In the genomic region with DNA sequence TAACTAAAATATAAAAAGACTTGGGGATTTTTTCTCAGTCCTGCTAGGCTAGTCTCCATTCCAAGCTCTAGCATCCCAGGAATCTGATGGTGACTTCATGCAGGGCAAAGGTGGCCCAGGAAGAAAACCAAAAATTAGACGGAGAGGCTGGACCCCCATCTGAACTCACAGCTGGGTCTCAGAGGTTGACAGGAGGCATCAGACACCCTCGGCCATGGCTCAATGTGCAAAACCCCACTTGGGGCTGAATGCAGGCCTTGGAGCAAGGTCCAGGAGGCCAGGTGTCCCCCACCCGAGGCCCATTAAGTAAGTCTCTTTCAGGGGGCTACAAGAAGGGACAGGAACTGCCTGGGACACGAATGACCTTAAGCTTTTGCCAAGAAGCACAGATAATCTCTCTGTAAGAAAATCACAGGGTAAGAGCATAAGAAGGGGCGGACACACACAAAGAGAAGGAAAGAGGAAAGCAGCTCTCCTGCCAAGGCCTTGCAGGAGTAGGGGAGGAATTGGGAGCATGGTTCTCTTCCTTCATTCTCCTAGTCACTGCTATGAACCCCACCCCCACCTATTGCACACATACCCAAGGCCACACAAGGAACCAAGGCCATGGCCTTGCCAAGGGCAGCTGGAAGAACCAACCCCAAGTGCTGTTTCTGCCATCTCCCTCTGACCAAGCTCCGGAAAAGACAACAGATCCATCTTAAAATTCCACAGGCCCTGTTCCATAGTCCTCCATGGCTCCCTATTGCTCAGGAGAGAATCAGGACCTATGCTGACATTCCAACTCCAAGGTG, we compare ENCODE assay signal across 17 cellular contexts. TPM values are rescaled to one million over a fixed set of nuclear protein-coding genes. Genes with fewer than 3 reads are reported as not detected.
DNase-seq lines count a peak whose midpoint lies in the region; ATAC-seq, FAIRE-seq and TF ChIP-seq lines count a peak whose summit lies in the region.
"Had no signal": no experiment of that assay in that cellular context is flagged by ENCODE, and none has a peak within 500 bp of the region (broad histone marks: within the 10 kb centered on the region; RNA-seq: fewer than 3 reads in every experiment).

No MANE protein-coding gene starts in this region.

- no peaks in the 10 kb centered on the region for H3K9me2 ChIP-seq in MM.1S (replicated peaks; ENCODE audit: insufficient read depth, low read length)

- H3K4me3 Mint-ChIP-seq in natural killer cell treated with Interleukin-12 subunit alpha and Interleukin-12 subunit beta and Interleukin-15 and Interleukin-18, amount 100 ng/mL, for 72 hours, result no peak overlapping the region
- H3K4me3 Mint-ChIP-seq: activated naive CD4-positive, alpha-beta T cell treated with anti-CD3 and anti-CD28 coated beads, Interleukin-2, amount 10 ng/mL, durations not matched to agents 7 days and 5 days; T-helper 1 cell treated with Interleukin-12 subunit alpha and Interleukin-12 subunit beta and Interleukin-4 antibody, amounts not matched to agents 30 μg/mL and 1 μg/mL, for 36 hours had no signal

- no peaks in the 10 kb centered on the region for H3K9me3 ChIP-seq in MM.1S (replicated peaks; ENCODE audit: insufficient read depth, low read length)
- no peaks in the 10 kb centered on the region for H3K9me3 ChIP-seq in esophagus muscularis mucosa
- H3K9me3 ChIP-seq in pancreas, result no peaks in the 10 kb centered on the region
- H3K9me3 ChIP-seq in colonic mucosa, result no peaks in the 10 kb centered on the region

- intact Hi-C loops in esophagus muscularis mucosa (cut with DNase I), result no loop called here
- intact Hi-C loops in pancreas (cut with DNase I), result no loop called here
- intact Hi-C loops in colonic mucosa (cut with DNase I), result no loop called here

- H3K9me3 Mint-ChIP-seq in natural killer cell treated with Interleukin-12 subunit alpha and Interleukin-12 subunit beta and Interleukin-15 and Interleukin-18, amount 100 ng/mL, for 72 hours, result no peaks in the 10 kb centered on the region
- H3K9me3 Mint-ChIP-seq: activated naive CD4-positive, alpha-beta T cell treated with anti-CD3 and anti-CD28 coated beads, Interleukin-2, amount 10 ng/mL, durations not matched to agents 7 days and 5 days; T-helper 1 cell treated with Interleukin-12 subunit alpha and Interleukin-12 subunit beta and Interleukin-4 antibody, amounts not matched to agents 30 μg/mL and 1 μg/mL, for 36 hours had no signal

- H3K4me1 ChIP-seq in MM.1S (ENCODE audit: low read length) (peaks cover 98% of the 10 kb centered on the region), esophagus muscularis mucosa (peaks cover 81 to 100% (median 97%) of the 10 kb centered on the region in 4 donors), pancreas (peaks cover 12 to 34% (median 32%) of the 10 kb centered on the region in 3 donors), colonic mucosa (peaks cover 20% of the 10 kb centered on the region)

- no peaks in the 10 kb centered on the region for H3K27me3 Mint-ChIP-seq in natural killer cell treated with Interleukin-12 subunit alpha and Interleukin-12 subunit beta and Interleukin-15 and Interleukin-18, amount 100 ng/mL, for 72 hours
- H3K27me3 Mint-ChIP-seq: activated naive CD4-positive, alpha-beta T cell treated with anti-CD3 and anti-CD28 coated beads, Interleukin-2, amount 10 ng/mL, durations not matched to agents 7 days and 5 days had no signal

- TF ChIP-seq CTCF in 22Rv1 (IDR thresholded peaks at IDR 0.05) (no peak), MM.1S (IDR thresholded peaks at IDR 0.05; ENCODE audit: low read length) (no peak), esophagus muscularis mucosa (IDR thresholded peaks at IDR 0.05) (no peak), pancreas (IDR thresholded peaks at IDR 0.05) (no peak), colonic mucosa (IDR thresholded peaks at IDR 0.05) (no peak)

- no peak for FAIRE-seq in pancreas (lab: Jason Lieb, UNC)
- FAIRE-seq: keratinocyte, RCC 7860 had no signal

- H3K36me3 Mint-ChIP-seq in natural killer cell treated with Interleukin-12 subunit alpha and Interleukin-12 subunit beta and Interleukin-15 and Interleukin-18, amount 100 ng/mL, for 72 hours, result no peaks in the 10 kb centered on the region
- H3K36me3 Mint-ChIP-seq: activated naive CD4-positive, alpha-beta T cell treated with anti-CD3 and anti-CD28 coated beads, Interleukin-2, amount 10 ng/mL, durations not matched to agents 7 days and 5 days had no signal

- H3K36me3 ChIP-seq in MM.1S (replicated peaks; ENCODE audit: insufficient read depth, low read length) (peaks cover 5% of the 10 kb centered on the region), esophagus muscularis mucosa (no peaks in the 10 kb centered on the region), pancreas (no peaks in the 10 kb centered on the region), colonic mucosa (no peaks in the 10 kb centered on the region)
- H3K36me3 ChIP-seq: cardiac muscle cell had no signal

- 64% methylated on average over 6 of the region's 6 CpGs for WGBS in esophagus muscularis mucosa
- WGBS in pancreas, 2 donors, result 69 to 76% methylated on average over 6 of the region's 6 CpGs

- H2AFZ ChIP-seq in MM.1S (ENCODE audit: low read length), result no peak overlapping the region

- TF ChIP-seq EP300 in esophagus muscularis mucosa (IDR thresholded peaks at IDR 0.05), result no peak

- peaks cover 30 to 36% of the 10 kb centered on the region in 2 donors for H3K4me1 Mint-ChIP-seq in natural killer cell treated with Interleukin-12 subunit alpha and Interleukin-12 subunit beta and Interleukin-15 and Interleukin-18, amount 100 ng/mL, for 72 hours (ENCODE audit: low read depth in 2 of 2)
- H3K4me1 Mint-ChIP-seq: activated naive CD4-positive, alpha-beta T cell treated with anti-CD3 and anti-CD28 coated beads, Interleukin-2, amount 10 ng/mL, durations not matched to agents 7 days and 5 days had no signal

- peak overlapping the region; percentile 64 for H3K27ac ChIP-seq in 22Rv1
- H3K27ac ChIP-seq in MM.1S (ENCODE audit: low read length), result peak overlapping the region; percentile 99; the same call in 1 of the 2 replicates
- H3K27ac ChIP-seq in esophagus muscularis mucosa (replicated peaks in 1 of 4), result peak overlapping the region; percentile 29 to 69 (median 56)
- H3K27ac ChIP-seq in pancreas, result no peak overlapping the region
- H3K27ac ChIP-seq in colonic mucosa, result no peak overlapping the region
- H3K27ac ChIP-seq: cardiac muscle cell had no signal

- DNase-seq in MM.1S (no peak), esophagus muscularis mucosa (ENCODE audit: extremely low spot score) (no peak), pancreas (no peak), colonic mucosa (no peak), NOMO-1 (lab: John Stamatoyannopoulos, UW; ENCODE audit: unreplicated experiment in 2 of 2) (no peak)
- DNase-seq in stimulated activated naive CD4-positive, alpha-beta T cell treated with Interleukin-2 at 50 U/mL for 16 hours (lab: John Stamatoyannopoulos, UW), result no peak
- no peak for DNase-seq in natural killer cell treated with Interleukin-12 subunit alpha and Interleukin-12 subunit beta and Interleukin-15 and Interleukin-18, amount 100 ng/mL, for 72 hours (ENCODE audit: low spot score)
- DNase-seq: activated CD4-positive, CD25-positive, alpha-beta regulatory T cell treated with anti-CD3 and anti-CD28 coated beads, Interleukin-2, amount 50 U/mL, for 72 hours; activated naive CD4-positive, alpha-beta T cell treated with anti-CD3 and anti-CD28 coated beads, Interleukin-2, amount 10 ng/mL, durations not matched to agents 7 days and 5 days; GOT3; NCI-H524; stimulated activated CD4-positive, alpha-beta T cell treated with anti-CD3 and anti-CD28 coated beads, Interleukin-2, amount 100 ng/mL, for 24 hours had no signal

- ATAC-seq in pancreas, result peak in 3 of 4 donors; percentile 15 to 47 (median 46)
- ATAC-seq in natural killer cell treated with Interleukin-12 subunit alpha and Interleukin-12 subunit beta and Interleukin-15 and Interleukin-18, amount 100 ng/mL, for 72 hours, result no peak

- H3K79me2 ChIP-seq in MM.1S (ENCODE audit: low read length), result peaks cover 100% of the 10 kb centered on the region

- TF ChIP-seq POLR2A in esophagus muscularis mucosa (IDR thresholded peaks at IDR 0.05; ENCODE audit: low read depth), result no peak

- H3K4me2 ChIP-seq in MM.1S (ENCODE audit: low read depth, low read length), result peak overlapping the region; percentile 61; the same call in 1 of the 2 replicates

- peaks cover 70% of the 10 kb centered on the region for H3F3A ChIP-seq in MM.1S (ENCODE audit: insufficient read depth, low read length)

- H3K4me3 ChIP-seq in MM.1S (ENCODE audit: low read length), result no peak overlapping the region
- no peak overlapping the region for H3K4me3 ChIP-seq in esophagus muscularis mucosa
- H3K4me3 ChIP-seq in pancreas, result no peak overlapping the region
- no peak overlapping the region for H3K4me3 ChIP-seq in colonic mucosa
- H3K4me3 ChIP-seq: cardiac muscle cell had no signal

- no peaks in the 10 kb centered on the region for H4K20me1 ChIP-seq in MM.1S (ENCODE audit: insufficient read depth, low read length)

- no peak overlapping the region for H3K9ac ChIP-seq in MM.1S (ENCODE audit: low read length)
- no peak overlapping the region for H3K9ac ChIP-seq in colonic mucosa (ENCODE audit: low read depth in 2 of 2, low read length in 2 of 2)

- no peaks in the 10 kb centered on the region for H3K27me3 ChIP-seq in MM.1S (replicated peaks; ENCODE audit: insufficient read depth, low read length)
- H3K27me3 ChIP-seq in esophagus muscularis mucosa, result no peaks in the 10 kb centered on the region
- no peaks in the 10 kb centered on the region for H3K27me3 ChIP-seq in pancreas
- no peaks in the 10 kb centered on the region for H3K27me3 ChIP-seq in colonic mucosa
- H3K27me3 ChIP-seq: cardiac muscle cell had no signal

- no peak overlapping the region for H3K27ac Mint-ChIP-seq in natural killer cell treated with Interleukin-12 subunit alpha and Interleukin-12 subunit beta and Interleukin-15 and Interleukin-18, amount 100 ng/mL, for 72 hours
- H3K27ac Mint-ChIP-seq: activated naive CD4-positive, alpha-beta T cell treated with anti-CD3 and anti-CD28 coated beads, Interleukin-2, amount 10 ng/mL, durations not matched to agents 7 days and 5 days; T-helper 1 cell treated with Interleukin-12 subunit alpha and Interleukin-12 subunit beta and Interleukin-4 antibody, amounts not matched to agents 30 μg/mL and 1 μg/mL, for 36 hours had no signal

RNA-seq across cellular contexts. Expression of gene TRAM2, which starts 31.6 kb away (rescaled TPM):
- total RNA-seq in esophagus muscularis mucosa, result 10 to 100 TPM; 13.3 to 23.8 (median 18.5) TPM
- 10 to 100 TPM in 1 of 6 donors, 1 to 10 TPM in 5; 3.9 to 11.2 (median 6.1) TPM for total RNA-seq in pancreas
- polyA plus RNA-seq in pancreas, result 1 to 10 TPM; 1.9 to 3.2 TPM
- 10 to 100 TPM; 19.1 to 21.2 TPM for total RNA-seq in colonic mucosa
- total RNA-seq in natural killer cell treated with Interleukin-12 subunit alpha and Interleukin-12 subunit beta and Interleukin-15 and Interleukin-18, amount 100 ng/mL, for 72 hours, result 1 to 10 TPM; 2.5 to 9.0 TPM

Comparison
In these comparisons a context has a peak if more than half of its experiments do, and no peak if none do; other contexts are left out.
1. H3K27ac ChIP-seq: peak in 22Rv1 (single experiment), MM.1S (single experiment) and esophagus muscularis mucosa (4 of 4); none in pancreas (0 of 4) and colonic mucosa (single experiment).
2. ATAC-seq: peak in pancreas (3 of 4); none in natural killer cell treated with Interleukin-12 subunit alpha and Interleukin-12 subunit beta and Interleukin-15 and Interleukin-18, amount 100 ng/mL, for 72 hours (0 of 2).